ENCODE assay signal across 32 cellular contexts in genomic region chr2:40937284-40937683, GRCh38.
"Had no signal": no experiment of that assay in that cellular context is flagged by ENCODE, and none has a peak within 500 bp of the region (broad histone marks: within the 10 kb centered on the region; RNA-seq: fewer than 3 reads in every experiment).

No MANE protein-coding gene starts in this region.

- DNase-seq: activated CD4-positive, alpha-beta memory T cell treated with anti-CD3 and anti-CD28 coated beads, Interleukin-2, amount 10 ng/mL, durations not matched to agents 7 days and 5 days; activated CD4-positive, alpha-beta T cell treated with anti-CD3 and anti-CD28 coated beads for 1 hour; activated CD4-positive, alpha-beta T cell treated with anti-CD3 and anti-CD28 coated beads for 48 hours; activated CD4-positive, CD25-positive, alpha-beta regulatory T cell; activated CD8-positive, alpha-beta memory T cell treated with anti-CD3 and anti-CD28 coated beads for 24 hours; activated CD8-positive, alpha-beta memory T cell treated with anti-CD3 and anti-CD28 coated beads, Interleukin-2, amount 10 ng/mL, durations not matched to agents 7 days and 5 days; activated effector memory CD4-positive, alpha-beta T cell treated with anti-CD3 and anti-CD28 coated beads, Interleukin-2, amount 50 U/mL, for 16 hours; activated naive CD4-positive, alpha-beta T cell; activated naive CD4-positive, alpha-beta T cell treated with anti-CD3 and anti-CD28 coated beads, Interleukin-2, amount 50 U/mL, for 16 hours; activated naive CD8-positive, alpha-beta T cell treated with anti-CD3 and anti-CD28 coated beads for 36 hours; activated T-cell treated with anti-CD3 and anti-CD28 coated beads, Interleukin-2, amount 50 U/mL, for 1 hour; activated T-cell treated with anti-CD3 and anti-CD28 coated beads, Interleukin-2, amount 50 U/mL, for 72 hours; amniotic stem cell; aorta; brain microvascular endothelial cell; central memory CD4-positive, alpha-beta T cell; Kasumi-1; MG63; NCI-H1048; NCI-H1105 treated with DMSO at 0.1 percent for 48 hours; NCI-H187; NCI-H2029 treated with DMSO at 0.1 percent for 48 hours; NCI-H2107; NCI-H226; NCI-H446 treated with DMSO at 0.1 percent for 48 hours; NCI-H526; PC-9; T1000; WERI-Rb-1 had no signal

- H3K9me3 ChIP-seq: MG63 had no signal

- ATAC-seq: activated CD8-positive, alpha-beta memory T cell treated with anti-CD3 and anti-CD28 coated beads, Interleukin-2, amount 10 ng/mL, durations not matched to agents 7 days and 5 days; activated T-cell treated with anti-CD3 and anti-CD28 coated beads, Interleukin-2, amount 50 U/mL, for 72 hours; activated T-helper 17 cell treated with anti-CD3 and anti-CD28 coated beads, Interleukin-2, amount 50 U/mL, for 72 hours; Right ventricle myocardium inferior had no signal

- H3K36me3 ChIP-seq: brain microvascular endothelial cell, MG63, WERI-Rb-1 had no signal

- H3K4me3 ChIP-seq: MG63, PC-9 had no signal

- H3K27me3 ChIP-seq: brain microvascular endothelial cell had no signal

- H3K27ac ChIP-seq: brain microvascular endothelial cell, PC-9, RWPE1, WERI-Rb-1 had no signal
